Comparison of ENCODE assay signal across 6 cellular contexts in genomic region chr1:244958593-244958992, GRCh38.
"Had no signal": no experiment of that assay in that cellular context is flagged by ENCODE, and none has a peak within 500 bp of the region (broad histone marks: within the 10 kb centered on the region; RNA-seq: fewer than 3 reads in every experiment).

No MANE protein-coding gene starts in this region.

- DNase-seq: GM23248, H9, HCEC 1CT, IMR-90, KG1 had no signal

- H3K4me3 Mint-ChIP-seq: H9 had no signal

- H3K4me3 ChIP-seq: GM23248, K562 had no signal

- H3K9me3 Mint-ChIP-seq: H9 had no signal

- H3K27ac ChIP-seq: GM23248 had no signal

- H2AFZ ChIP-seq: GM23248 had no signal

- ATAC-seq: K562 had no signal
